6 cellular contexts compared by ENCODE assay signal in genomic region chr6:32189082-32189741, GRCh38. TPM values are rescaled to one million over a fixed set of nuclear protein-coding genes. Genes with fewer than 3 reads are reported as not detected.
DNase-seq lines count a peak whose midpoint lies in the region; TF ChIP-seq lines count a peak whose summit lies in the region.

No MANE protein-coding gene starts in this region.

- no peak for DNase-seq in HFFc6
- no peak for DNase-seq in chondrocyte (ENCODE audit: low spot score)
- peak; percentile 83 for DNase-seq in osteocyte (ENCODE audit: extremely low spot score, unreplicated experiment)
- DNase-seq in NCI-H524 treated with DMSO at 0.1 percent for 48 hours (lab: John Stamatoyannopoulos, UW): no peak
- DNase-seq in mesenteric fat pad (ENCODE audit: low spot score): no peak
- no peak for DNase-seq in NK-92 (lab: John Stamatoyannopoulos, UW; ENCODE audit: unreplicated experiment)

- H3K27ac Mint-ChIP-seq in HFFc6 (peak overlapping the region; percentile 88), chondrocyte (ENCODE audit: unreplicated experiment) (peak overlapping the region; percentile 93), osteocyte (ENCODE audit: unreplicated experiment) (peak overlapping the region; percentile 94)

- H3K4me1 Mint-ChIP-seq in HFFc6 (ENCODE audit: low read depth) (peaks cover 59% of the 10 kb centered on the region), chondrocyte (ENCODE audit: low read depth) (peaks cover 64% of the 10 kb centered on the region), osteocyte (ENCODE audit: unreplicated experiment) (peaks cover 57% of the 10 kb centered on the region)

- peaks cover 19% of the 10 kb centered on the region for H3K36me3 Mint-ChIP-seq in HFFc6 (ENCODE audit: low read depth)
- H3K36me3 Mint-ChIP-seq in chondrocyte (ENCODE audit: low read depth): peaks cover 10% of the 10 kb centered on the region
- peaks cover 19% of the 10 kb centered on the region for H3K36me3 Mint-ChIP-seq in osteocyte (ENCODE audit: unreplicated experiment)

- peak overlapping the region; percentile 93 for H3K4me3 Mint-ChIP-seq in HFFc6
- peak overlapping the region; percentile 92 for H3K4me3 Mint-ChIP-seq in chondrocyte (ENCODE audit: unreplicated experiment)
- peak overlapping the region; percentile 91 for H3K4me3 Mint-ChIP-seq in osteocyte (ENCODE audit: unreplicated experiment)

- H3K9me3 Mint-ChIP-seq in HFFc6: no peaks in the 10 kb centered on the region
- H3K9me3 Mint-ChIP-seq in chondrocyte (ENCODE audit: low read depth): no peaks in the 10 kb centered on the region
- H3K9me3 Mint-ChIP-seq in osteocyte (ENCODE audit: unreplicated experiment): no peaks in the 10 kb centered on the region

- TF ChIP-seq CTCF in HFFc6 (IDR thresholded peaks at IDR 0.05): no peak
- no peak for TF ChIP-seq CTCF in chondrocyte (IDR thresholded peaks at IDR 0.05)
- no peak for TF ChIP-seq CTCF in osteocyte (IDR thresholded peaks at IDR 0.05)

- peaks cover 2% of the 10 kb centered on the region; the same call in 1 of the 2 replicates for H3K27me3 Mint-ChIP-seq in HFFc6 (ENCODE audit: insufficient read depth)
- no peaks in the 10 kb centered on the region for H3K27me3 Mint-ChIP-seq in chondrocyte (ENCODE audit: low read depth)
- no peaks in the 10 kb centered on the region for H3K27me3 Mint-ChIP-seq in osteocyte (ENCODE audit: unreplicated experiment)

RNA-seq across cellular contexts. Expression of gene PBX2, which starts 0.8 kb away (rescaled TPM):
- 10 to 100 TPM; 50.7 to 61.4 (median 56.2) TPM for total RNA-seq in HFFc6 (2021; fragmentation: NEBNext Ultra II Directional; extraction: Animal tissue kit (Norgen Biotek cat#: 25700))
- total RNA-seq in chondrocyte: 58.6 to 66.5 TPM (median 66.3 TPM) in 3 replicates
- 71.4 and 77.1 TPM in 2 replicates for total RNA-seq in osteocyte
- 51.5 TPM for total RNA-seq in mesenteric fat pad

RNA-seq across cellular contexts. Expression of gene GPSM3, which starts 3.2 kb away (rescaled TPM):
- total RNA-seq in HFFc6 (2021; fragmentation: NEBNext Ultra II Directional; extraction: Animal tissue kit (Norgen Biotek cat#: 25700)): 10 to 100 TPM in 1 of 6 experiments, 1 to 10 TPM in 5; 4.0 to 10.1 (median 7.6) TPM
- total RNA-seq in chondrocyte (3.6 to 5.6 TPM (median 5.4 TPM) in 3 replicates), osteocyte (7.5 TPM in 2 replicates), mesenteric fat pad (39.2 TPM)

RNA-seq across cellular contexts. Expression of gene AGER, which starts 5.2 kb away (rescaled TPM):
- 1 to 10 TPM; 6.2 to 7.6 (median 6.5) TPM for total RNA-seq in HFFc6 (2021; fragmentation: NEBNext Ultra II Directional; extraction: Animal tissue kit (Norgen Biotek cat#: 25700))
- total RNA-seq in chondrocyte (2.6 to 4.9 TPM (median 3.6 TPM) in 3 replicates), osteocyte (3.8 and 4.1 TPM in 2 replicates), mesenteric fat pad (5.7 TPM)

RNA-seq across cellular contexts. Expression of gene RNF5, which starts 11.0 kb away (rescaled TPM):
- 10 to 100 TPM; 30.0 to 37.4 (median 34.7) TPM for total RNA-seq in HFFc6 (2021; fragmentation: NEBNext Ultra II Directional; extraction: Animal tissue kit (Norgen Biotek cat#: 25700))
- total RNA-seq in chondrocyte (45.2 to 48.0 TPM (median 45.2 TPM) in 3 replicates), osteocyte (47.1 and 51.6 TPM in 2 replicates), mesenteric fat pad (32.3 TPM)

RNA-seq across cellular contexts. Expression of gene AGPAT1, which starts 13.3 kb away (rescaled TPM):
- total RNA-seq in HFFc6 (2021; fragmentation: NEBNext Ultra II Directional; extraction: Animal tissue kit (Norgen Biotek cat#: 25700)): 100 to 1,000 TPM in 5 of 6 experiments, 10 to 100 TPM in 1; 88.8 to 114 (median 104) TPM
- total RNA-seq in chondrocyte: 66.7 to 77.2 TPM (median 67.0 TPM) in 3 replicates
- 81.1 and 82.6 TPM in 2 replicates for total RNA-seq in osteocyte
- total RNA-seq in mesenteric fat pad: 39.9 TPM
